In genomic region chr16:29675811-29676643, GRCh38 we compare ENCODE assay signal across 10 cellular contexts. TPM values are rescaled to one million over a fixed set of nuclear protein-coding genes. Genes with fewer than 3 reads are reported as not detected.
A peak's percentile ranks its signal among the peaks of the same experiment; 100 is the strongest.
DNase-seq lines count a peak whose midpoint lies in the region; ATAC-seq, FAIRE-seq and TF ChIP-seq lines count a peak whose summit lies in the region.
"Had no signal": no experiment of that assay in that cellular context is flagged by ENCODE, and none has a peak within 500 bp of the region (broad histone marks: within the 10 kb centered on the region; RNA-seq: fewer than 3 reads in every experiment).

No MANE protein-coding gene starts in this region.

- DNase-seq in activated CD8-positive, alpha-beta memory T cell treated with anti-CD3 and anti-CD28 coated beads, Interleukin-2, amount 10 ng/mL, durations not matched to agents 7 days and 5 days, result no peak
- no peak for DNase-seq in activated CD8-positive, alpha-beta memory T cell treated with anti-CD3 and anti-CD28 coated beads, Interleukin-2, amount 50 U/mL, for 4 hours
- peak; percentile 40 for DNase-seq in NCI-H82 treated with DMSO at 0.1 percent for 48 hours (lab: John Stamatoyannopoulos, UW; ENCODE audit: unreplicated experiment)
- DNase-seq in cerebellar cortex (ENCODE audit: low spot score), result peak; percentile 59
- DNase-seq in pancreas, result no peak
- no peak for DNase-seq in stimulated activated CD4-positive, alpha-beta T cell treated with anti-CD3 and anti-CD28 coated beads, Interleukin-2, amount 100 ng/mL, for 48 hours
- no peak for DNase-seq in NCI-H1930 (lab: John Stamatoyannopoulos, UW)

- no peak overlapping the region for H3K4me3 ChIP-seq in pancreas

- no peak overlapping the region for H3K27ac ChIP-seq in pancreas
- H3K27ac ChIP-seq: VCaP had no signal

- peak overlapping the region; percentile 11 for H3K27ac Mint-ChIP-seq in activated CD8-positive, alpha-beta memory T cell treated with anti-CD3 and anti-CD28 coated beads, Interleukin-2, amount 10 ng/mL, durations not matched to agents 7 days and 5 days

- no peaks in the 10 kb centered on the region for H3K9me3 Mint-ChIP-seq in activated CD8-positive, alpha-beta memory T cell treated with anti-CD3 and anti-CD28 coated beads, Interleukin-2, amount 10 ng/mL, durations not matched to agents 7 days and 5 days (ENCODE audit: low read depth)

- peaks cover 25% of the 10 kb centered on the region for H3K36me3 Mint-ChIP-seq in activated CD8-positive, alpha-beta memory T cell treated with anti-CD3 and anti-CD28 coated beads, Interleukin-2, amount 10 ng/mL, durations not matched to agents 7 days and 5 days

- no peaks in the 10 kb centered on the region for H3K36me3 ChIP-seq in pancreas

- no peaks in the 10 kb centered on the region for H3K27me3 ChIP-seq in pancreas

- WGBS in pancreas, 2 donors, result 52 to 58% methylated on average over 3 of the region's 3 CpGs

- ATAC-seq in activated CD8-positive, alpha-beta memory T cell treated with anti-CD3 and anti-CD28 coated beads, Interleukin-2, amount 10 ng/mL, durations not matched to agents 7 days and 5 days, result peak; percentile 57
- ATAC-seq in pancreas, result peak in 3 of 4 donors; percentile 35 to 46 (median 44)
- ATAC-seq in HG03159 (IDR thresholded peaks at IDR 0.05; ENCODE audit: unreplicated experiment), result no peak

- H3K9me3 ChIP-seq in pancreas, result no peaks in the 10 kb centered on the region

- no peaks in the 10 kb centered on the region for H3K27me3 Mint-ChIP-seq in activated CD8-positive, alpha-beta memory T cell treated with anti-CD3 and anti-CD28 coated beads, Interleukin-2, amount 10 ng/mL, durations not matched to agents 7 days and 5 days

- H3K4me1 Mint-ChIP-seq in activated CD8-positive, alpha-beta memory T cell treated with anti-CD3 and anti-CD28 coated beads, Interleukin-2, amount 10 ng/mL, durations not matched to agents 7 days and 5 days, result peaks cover 31% of the 10 kb centered on the region

- no peak for FAIRE-seq in pancreas (lab: Jason Lieb, UNC)
- FAIRE-seq: islet of Langerhans had no signal

- no peak for TF ChIP-seq CTCF in pancreas (IDR thresholded peaks at IDR 0.05)

- CTCF ChIA-PET in activated CD8-positive, alpha-beta memory T cell treated with anti-CD3 and anti-CD28 coated beads, Interleukin-2, amount 10 ng/mL, durations not matched to agents 7 days and 5 days (lab: Charles Lee), result interaction anchor here (0.8 to 3.2 kb wide), 5 partner anchors 9 to 35 kb away, joined by 3 to 12 read pairs (median 5); no protein-coding TSS in a partner anchor

- H3K4me1 ChIP-seq in pancreas, result peaks cover 0 to 3% (median 0%) of the 10 kb centered on the region in 3 donors

- intact Hi-C loops in pancreas (cut with DNase I), result no loop called here

- no peak overlapping the region for H3K4me3 Mint-ChIP-seq in activated CD8-positive, alpha-beta memory T cell treated with anti-CD3 and anti-CD28 coated beads, Interleukin-2, amount 10 ng/mL, durations not matched to agents 7 days and 5 days

RNA-seq across cellular contexts. Expression of gene QPRT, which starts 3.0 kb away (rescaled TPM):
- total RNA-seq in activated CD8-positive, alpha-beta memory T cell treated with anti-CD3 and anti-CD28 coated beads, Interleukin-2, amount 10 ng/mL, durations not matched to agents 7 days and 5 days, result 10 to 100 TPM; 13.3 to 15.7 TPM
- total RNA-seq in pancreas, result 10 to 100 TPM; 16.3 to 29.7 (median 19.2) TPM
- polyA plus RNA-seq in pancreas, result 10 to 100 TPM in 1 of 2 donors, 1 to 10 TPM in 1; 8.2 to 15.1 TPM

RNA-seq across cellular contexts. Expression of gene SPN, which starts 13.0 kb away (rescaled TPM):
- 100 to 1,000 TPM; 329 to 351 TPM for total RNA-seq in activated CD8-positive, alpha-beta memory T cell treated with anti-CD3 and anti-CD28 coated beads, Interleukin-2, amount 10 ng/mL, durations not matched to agents 7 days and 5 days
- total RNA-seq in pancreas, result 1 to 10 TPM in 3 of 6 donors, under 1 TPM in 3; 0.23 to 6.4 (median 1.3) TPM
- under 1 TPM; 0.16 to 0.49 TPM for polyA plus RNA-seq in pancreas

Comparison
In these comparisons a context has a peak if more than half of its experiments do, and no peak if none do; other contexts are left out.
1. DNase-seq: peak in NCI-H82 treated with DMSO at 0.1 percent for 48 hours (single experiment) and cerebellar cortex (single experiment); none in activated CD8-positive, alpha-beta memory T cell treated with anti-CD3 and anti-CD28 coated beads, Interleukin-2, amount 10 ng/mL, durations not matched to agents 7 days and 5 days (single experiment), activated CD8-positive, alpha-beta memory T cell treated with anti-CD3 and anti-CD28 coated beads, Interleukin-2, amount 50 U/mL, for 4 hours (single experiment), pancreas (0 of 6), stimulated activated CD4-positive, alpha-beta T cell treated with anti-CD3 and anti-CD28 coated beads, Interleukin-2, amount 100 ng/mL, for 48 hours (0 of 2) and NCI-H1930 (0 of 2).
2. RNA of gene SPN, which starts 13.0 kb away (total RNA-seq): 329 to 351 TPM in activated CD8-positive, alpha-beta memory T cell treated with anti-CD3 and anti-CD28 coated beads, Interleukin-2, amount 10 ng/mL, durations not matched to agents 7 days and 5 days; 0.23 to 6.4 TPM in pancreas; every median in the first group is over 10 times any median in the second.